ENCODE assay signal across 1 cellular context in genomic region chr3:145017959-145018358, GRCh38.
TF ChIP-seq lines count a peak whose summit lies in the region.

No MANE protein-coding gene starts in this region.

TF ChIP-seq in GM23338, 12 proteins besides CTCF, POLR2A, EP300 and RAD21 (continued from another document):
- no peak for TF ChIP-seq ZNF462 (CRISPR knock-in tag; IDR thresholded peaks at IDR 0.05)
